20 cellular contexts compared by ENCODE assay signal in the genomic region with DNA sequence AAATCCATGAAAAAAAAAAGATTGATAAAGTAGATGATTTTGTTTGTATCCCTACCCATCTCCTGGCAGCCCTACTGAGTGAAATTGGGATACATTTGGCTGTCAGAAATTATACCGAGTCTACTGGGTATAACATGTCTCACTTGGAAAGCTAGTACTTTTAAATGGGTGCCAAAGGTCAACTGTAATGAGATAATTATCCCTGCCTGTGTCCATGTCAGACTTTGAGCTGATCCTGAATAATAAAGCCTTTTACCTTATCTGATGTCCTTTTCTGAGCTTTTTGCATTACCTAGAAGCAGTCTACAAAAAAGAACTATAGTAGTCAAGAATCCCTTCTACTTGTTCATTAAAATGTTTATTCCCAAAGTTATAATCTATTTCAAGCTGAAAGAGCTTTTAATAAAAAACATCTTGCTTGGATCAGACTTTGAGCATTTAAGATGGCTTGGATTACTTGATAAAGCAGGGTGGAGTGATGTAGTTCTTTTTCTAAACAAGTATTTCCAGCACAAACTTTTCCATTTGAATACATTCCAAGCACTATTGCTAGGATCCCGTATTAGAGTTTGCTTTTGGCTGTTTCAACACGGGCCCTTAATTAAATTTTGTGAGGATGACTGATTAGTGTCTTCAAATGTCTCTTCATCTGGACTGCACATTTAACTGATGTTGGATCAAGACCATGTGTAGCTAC.
A peak's percentile ranks its signal among the peaks of the same experiment; 100 is the strongest.
DNase-seq lines count a peak whose midpoint lies in the region; ATAC-seq and TF ChIP-seq lines count a peak whose summit lies in the region.
"Had no signal": no experiment of that assay in that cellular context is flagged by ENCODE, and none has a peak within 500 bp of the region (broad histone marks: within the 10 kb centered on the region; RNA-seq: fewer than 3 reads in every experiment).

No MANE protein-coding gene starts in this region.

- TF ChIP-seq CTCF in DND-41 (IDR thresholded peaks at IDR 0.05; ENCODE audit: borderline replicate concordance, extremely low read depth, low read length, poor library complexity, severe bottlenecking) = no peak

- H4K20me1 ChIP-seq in DND-41 (ENCODE audit: insufficient read depth, low read length) = peaks cover 26% of the 10 kb centered on the region; the same call in 1 of the 2 replicates

- H3K4me1 ChIP-seq in DND-41 (ENCODE audit: insufficient read depth, low read length) (peaks cover 21% of the 10 kb centered on the region), mucosa of rectum (ENCODE audit: control insufficient read depth in 2 of 2, insufficient read depth in 2 of 2, low read length in 2 of 2) (peaks cover 9 to 19% of the 10 kb centered on the region in 2 donors)
- H3K4me1 ChIP-seq: prostate gland had no signal

- H3K4me2 ChIP-seq in DND-41 (ENCODE audit: insufficient read depth, low read length) = no peak overlapping the region

- no peak overlapping the region for H3K4me3 ChIP-seq in DND-41 (ENCODE audit: low read depth in 1 of 2, low read length in 2 of 2)
- no peak overlapping the region for H3K4me3 ChIP-seq in mucosa of rectum (ENCODE audit: low read length in 2 of 2)
- H3K4me3 ChIP-seq: prostate gland, skin epidermis, tibial artery had no signal

- no peak overlapping the region for H2AFZ ChIP-seq in DND-41 (ENCODE audit: low read depth, low read length)

- H3K27ac ChIP-seq in DND-41 (ENCODE audit: low read length) = peak overlapping the region; percentile 41; the same call in 1 of the 2 replicates
- H3K27ac ChIP-seq in mucosa of rectum (ENCODE audit: low read depth in 2 of 2, low read length in 2 of 2) = peak overlapping the region; percentile 46 to 69
- H3K27ac ChIP-seq: prostate gland had no signal

- ATAC-seq in DND-41 (ENCODE audit: insufficient read depth, low read depth) = no peak
- ATAC-seq: HCT116, T-cell had no signal

- H3K27me3 ChIP-seq in DND-41 (ENCODE audit: insufficient read depth, low read length, poor library complexity) (no peaks in the 10 kb centered on the region), mucosa of rectum (ENCODE audit: control insufficient read depth in 2 of 2, insufficient read depth in 2 of 2, low read length in 2 of 2) (no peaks in the 10 kb centered on the region)
- H3K27me3 ChIP-seq: tibial artery had no signal

- H3K9ac ChIP-seq in DND-41 (ENCODE audit: low read depth, low read length) = no peak overlapping the region
- no peak overlapping the region for H3K9ac ChIP-seq in mucosa of rectum (ENCODE audit: low read depth in 1 of 2, low read length in 2 of 2)

- DNase-seq in DND-41 (no peak), NCI-H69 (lab: John Stamatoyannopoulos, UW) (peak; percentile 39), fibroblast of the conjunctiva (ENCODE audit: low read depth) (peak; percentile 49), dermis blood vessel endothelial cell (no peak), hippocampal formation (lab: John Stamatoyannopoulos, UW) (no peak), cerebellar nuclear complex (lab: John Stamatoyannopoulos, UW) (no peak), SKM-1 (lab: John Stamatoyannopoulos, UW; ENCODE audit: unreplicated experiment) (no peak)
- DNase-seq: activated CD4-positive, alpha-beta T cell treated with anti-CD3 and anti-CD28 coated beads for 48 hours; activated naive CD8-positive, alpha-beta T cell treated with anti-CD3 and anti-CD28 coated beads, Interleukin-2, amount 10 ng/mL, durations not matched to agents 7 days and 5 days; cortex of kidney; NCI-H1105 treated with DMSO at 0.1 percent for 48 hours; NCI-H2081 treated with DMSO at 0.1 percent for 48 hours; NCI-H524; stimulated activated naive CD4-positive, alpha-beta T cell treated with Interleukin-2 at 50 U/mL for 16 hours; T-cell; tibial artery had no signal

- peaks cover 97% of the 10 kb centered on the region for H3K36me3 ChIP-seq in DND-41 (ENCODE audit: insufficient read depth, low read length)
- H3K36me3 ChIP-seq in mucosa of rectum (ENCODE audit: control insufficient read depth in 2 of 2, insufficient read depth in 2 of 2, low read length in 2 of 2) = no peaks in the 10 kb centered on the region
- H3K36me3 ChIP-seq: prostate gland, tibial artery had no signal

- peaks cover 62% of the 10 kb centered on the region for H3K79me2 ChIP-seq in DND-41 (ENCODE audit: insufficient read depth, low read length)

- H3K9me3 ChIP-seq in DND-41 (ENCODE audit: insufficient read depth, low read length, severe bottlenecking) (no peaks in the 10 kb centered on the region), mucosa of rectum (ENCODE audit: control insufficient read depth in 2 of 2, low read length in 2 of 2) (no peaks in the 10 kb centered on the region)
- H3K9me3 ChIP-seq: prostate gland, tibial artery had no signal

Comparison
In these comparisons a context has a peak if more than half of its experiments do, and no peak if none do; other contexts are left out.
1. DNase-seq: peak in NCI-H69 (single experiment) and fibroblast of the conjunctiva (single experiment); none in DND-41 (single experiment), dermis blood vessel endothelial cell (single experiment), hippocampal formation (0 of 2), cerebellar nuclear complex (0 of 2) and SKM-1 (single experiment).